Comparison of ENCODE assay signal across 8 cellular contexts in the genomic region with DNA sequence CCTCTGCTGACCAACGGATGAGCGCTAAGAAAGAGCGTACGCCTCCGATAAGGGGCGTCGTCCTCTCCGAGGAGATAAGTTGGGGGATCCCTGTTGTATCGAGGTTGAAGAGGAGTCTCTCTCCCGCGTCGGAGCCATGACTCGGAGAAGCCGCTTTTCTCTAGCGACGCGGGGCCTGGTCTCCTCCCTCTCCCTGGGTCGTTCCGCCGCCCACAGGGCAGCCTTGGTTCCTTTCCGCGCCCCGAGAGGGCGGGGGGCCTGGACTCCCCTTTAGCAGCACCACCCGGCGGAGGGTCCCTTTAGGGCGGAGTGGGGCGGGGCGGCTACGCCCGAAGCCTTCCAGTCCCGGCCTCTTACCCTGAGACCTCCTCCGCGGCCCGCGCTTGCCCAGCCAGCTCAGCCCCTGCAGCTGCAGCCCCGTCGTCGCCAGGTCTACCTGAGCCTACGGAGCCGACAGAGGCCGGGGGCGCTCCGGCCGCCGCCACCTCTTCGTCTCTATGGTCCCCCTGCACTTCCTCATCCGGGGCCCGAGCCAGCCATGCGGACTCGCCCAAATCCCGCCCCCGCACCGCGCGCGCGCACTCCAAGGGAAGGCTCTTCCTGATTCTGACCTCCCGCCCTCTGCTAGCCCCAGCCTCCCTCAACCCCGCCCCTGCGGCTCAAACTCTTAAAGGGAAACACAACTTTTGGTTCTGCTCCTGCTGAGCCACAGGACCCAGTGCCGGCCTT. TPM values are rescaled to one million over a fixed set of nuclear protein-coding genes. Genes with fewer than 3 reads are reported as not detected.
DNase-seq lines count a peak whose midpoint lies in the region; ATAC-seq and TF ChIP-seq lines count a peak whose summit lies in the region.

PRR14L (minus strand) TSS at position 497 of the 729 bp plus-strand sequence. CDS start 11,272 bp downstream, outside the sequence.

- no peaks in the 10 kb centered on the region for H3K27me3 ChIP-seq in left lung

- peak within 1 kb of the TSS; percentile 97 for H3K4me3 ChIP-seq in left lung

- DNase-seq in CD1c-positive myeloid dendritic cell (ENCODE audit: extremely low spot score) = peak; percentile 100
- peak; percentile 96 for DNase-seq in NCI-H82 (lab: John Stamatoyannopoulos, UW)
- peak; percentile 99 to 100 for DNase-seq in activated CD4-positive, alpha-beta T cell treated with anti-CD3 and anti-CD28 coated beads, Interleukin-2, amount 50 U/mL, for 48 hours
- peak; percentile 97 for DNase-seq in dermis blood vessel endothelial cell
- DNase-seq in left lung = peak; percentile 99 to 100
- peak; percentile 99 for DNase-seq in stimulated activated CD4-positive, alpha-beta T cell treated with anti-CD3 and anti-CD28 coated beads, Interleukin-2, amount 100 ng/mL, for 4 hours (ENCODE audit: low read depth)

- intact Hi-C loops in left lung (cut with DNase I) = no loop called here

- H3K36me3 ChIP-seq in left lung = peaks cover 0 to 10% of the 10 kb centered on the region in 2 donors

- H3K4me1 ChIP-seq in left lung = peaks cover 25 to 70% of the 10 kb centered on the region in 2 donors

- H3K27ac ChIP-seq in left lung = peak within 1 kb of the TSS; percentile 71 to 96

- TF ChIP-seq CTCF in left lung (IDR thresholded peaks at IDR 0.05) = no peak

- ATAC-seq in GM19438 (IDR thresholded peaks at IDR 0.05; ENCODE audit: low read depth, unreplicated experiment) (peak; percentile 58), HG03571 (IDR thresholded peaks at IDR 0.05; ENCODE audit: unreplicated experiment) (peak; percentile 57), left lung (peak; percentile 88)

- no peaks in the 10 kb centered on the region for H3K9me3 ChIP-seq in left lung

RNA-seq across cellular contexts. Expression of gene PRR14L, which starts in this region (rescaled TPM):
- 23.0 and 32.2 TPM in 2 replicates for total RNA-seq in dermis blood vessel endothelial cell
- total RNA-seq in left lung = 10 to 100 TPM; 46.5 to 55.1 TPM

Comparison
In these comparisons a context has a peak if more than half of its experiments do, and no peak if none do; other contexts are left out.
1. Peak in every context shown above with its lines: DNase-seq, ATAC-seq, H3K4me3 ChIP-seq and H3K27ac ChIP-seq.